In the genomic region with DNA sequence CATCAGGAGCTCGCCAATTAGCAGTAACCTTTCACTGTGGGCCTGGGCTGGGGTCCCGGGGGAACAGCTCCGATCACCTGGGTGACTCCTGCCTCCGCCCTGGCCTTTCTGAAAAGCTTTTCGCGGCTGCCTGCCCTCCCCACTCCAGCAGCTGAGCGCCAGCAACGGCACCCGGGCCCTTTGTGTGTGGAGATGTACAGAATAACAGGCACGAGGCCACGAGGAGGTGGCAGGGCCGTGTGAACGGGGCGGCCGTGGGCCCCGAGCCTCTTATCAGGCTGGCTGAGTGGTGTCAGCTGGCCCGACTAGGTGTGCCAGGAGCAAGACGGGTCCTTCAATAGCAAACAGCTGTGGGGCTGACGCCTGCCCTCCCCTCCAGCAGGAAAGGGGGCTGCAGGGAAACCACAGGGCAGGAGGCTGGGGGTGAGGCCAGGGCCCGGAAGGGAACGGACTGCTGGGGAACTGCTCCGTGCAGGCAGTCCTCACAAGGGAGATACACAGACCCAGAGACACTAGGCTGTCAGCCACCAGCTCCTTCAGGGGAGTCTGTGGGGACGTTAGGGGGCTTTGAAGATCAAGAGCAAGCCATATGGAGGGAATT, we compare ENCODE assay signal across 1 cellular context.
TF ChIP-seq lines count a peak whose summit lies in the region.

No MANE protein-coding gene starts in this region.

TF ChIP-seq in WTC11, 78 proteins besides CTCF, POLR2A, EP300 and RAD21 (continued from another document):
- TF ChIP-seq USF2 (CRISPR knock-in tag; IDR thresholded peaks at IDR 0.05) (no peak), ZNF121 (CRISPR knock-in tag; IDR thresholded peaks at IDR 0.05) (no peak)
